ENCODE assay signal across 16 cellular contexts in genomic region chr4:151347490-151347889, GRCh38. TPM values are rescaled to one million over a fixed set of nuclear protein-coding genes. Genes with fewer than 3 reads are reported as not detected.
A peak's percentile ranks its signal among the peaks of the same experiment; 100 is the strongest.
DNase-seq lines count a peak whose midpoint lies in the region; ATAC-seq and TF ChIP-seq lines count a peak whose summit lies in the region.
"Had no signal": no experiment of that assay in that cellular context is flagged by ENCODE, and none has a peak within 500 bp of the region (broad histone marks: within the 10 kb centered on the region; RNA-seq: fewer than 3 reads in every experiment).

No MANE protein-coding gene starts in this region.

- intact Hi-C loops in left colon (cut with DNase I, micrococcal nuclease) (no loop called here), transverse colon (cut with DNase I; ENCODE audit: low total_unique reads) (no loop called here), left ventricle myocardium superior (cut with micrococcal nuclease) (no loop called here)

- H3K27ac ChIP-seq in duodenal mucosa (ENCODE audit: low read depth, low read length) (peak overlapping the region; percentile 5), transverse colon (peak overlapping the region; percentile 54 to 73 (median 68))

- no peak for TF ChIP-seq POLR2A in transverse colon (IDR thresholded peaks at IDR 0.05)

- ATAC-seq in left colon = peak; percentile 66
- ATAC-seq in left ventricle myocardium superior = no peak

- no peak for TF ChIP-seq CTCF in transverse colon (IDR thresholded peaks at IDR 0.05)

- peak overlapping the region in 1 of 2 donors; percentile 27 for H3K9ac ChIP-seq in duodenal mucosa (ENCODE audit: low read depth in 1 of 2, low read length in 2 of 2)

- no peak for DNase-seq in left colon
- no peak for DNase-seq in transverse colon
- no peak for DNase-seq in activated T-cell treated with anti-CD3 and anti-CD28 coated beads, Interleukin-2, amount 50 U/mL, for 48 hours
- DNase-seq in left ventricle myocardium superior = no peak
- no peak for DNase-seq in activated CD4-positive, alpha-beta T cell treated with anti-CD3 and anti-CD28 coated beads, Interleukin-2, amount 50 U/mL, for 48 hours
- DNase-seq: C1 segment of cervical spinal cord; Calu3; CD4-positive, alpha-beta memory T cell; COR-L47; DMS53; DMS79 treated with DMSO at 0.1 percent for 48 hours; GF-D8; GOT3; HFFc6 had no signal

- no peaks in the 10 kb centered on the region for H3K36me3 ChIP-seq in duodenal mucosa (ENCODE audit: control insufficient read depth in 1 of 2, insufficient read depth in 2 of 2, low read length in 2 of 2)
- no peaks in the 10 kb centered on the region for H3K36me3 ChIP-seq in transverse colon
- H3K36me3 ChIP-seq: HAP-1 had no signal

- H3K9me3 ChIP-seq in duodenal mucosa (ENCODE audit: control insufficient read depth in 1 of 2, low read length in 2 of 2) (no peaks in the 10 kb centered on the region), transverse colon (no peaks in the 10 kb centered on the region)
- H3K9me3 ChIP-seq: HAP-1 had no signal

- in situ Hi-C loops in transverse colon (cut with MboI; ENCODE audit: low pct_ligation_motif_present in 1 of 4, low pct_unique_long_range_greater_than_20kb in 1 of 4, low sequenced_read_pairs in 3 of 4) = no loop called here

- WGBS in transverse colon (ENCODE audit: low coverage in 1 of 2), 2 donors = 50 to 55% methylated on average over 2 of the region's 2 CpGs

- no peak for TF ChIP-seq EP300 in transverse colon (IDR thresholded peaks at IDR 0.05; ENCODE audit: low read depth)

- H3K4me1 ChIP-seq in duodenal mucosa (ENCODE audit: control insufficient read depth in 1 of 2, insufficient read depth in 2 of 2, low read length in 2 of 2) (peaks cover 6 to 14% of the 10 kb centered on the region in 2 donors), transverse colon (peaks cover 0 to 19% (median 5%) of the 10 kb centered on the region in 4 donors)
- H3K4me1 ChIP-seq: HAP-1 had no signal

- peak overlapping the region; percentile 19 to 48 for H3K4me3 ChIP-seq in duodenal mucosa (ENCODE audit: low read depth in 1 of 2, low read length in 2 of 2)
- peak overlapping the region in 1 of 4 donors; percentile 18 for H3K4me3 ChIP-seq in transverse colon
- H3K4me3 ChIP-seq: HAP-1 had no signal

- H3K27me3 ChIP-seq in duodenal mucosa (ENCODE audit: control insufficient read depth in 1 of 2, insufficient read depth in 2 of 2, low read length in 2 of 2) = no peaks in the 10 kb centered on the region
- H3K27me3 ChIP-seq in transverse colon = no peaks in the 10 kb centered on the region

RNA-seq across cellular contexts. Expression of gene SH3D19, which starts 22.1 kb away (rescaled TPM):
- 100 to 1,000 TPM; 114 to 119 TPM for total RNA-seq in left colon
- total RNA-seq in transverse colon = 100 to 1,000 TPM; 117 to 201 (median 130) TPM
- 107 TPM for total RNA-seq in left ventricle myocardium superior
